22 cellular contexts compared by ENCODE assay signal in genomic region chr15:90705212-90705611, GRCh38.
"Had no signal": no experiment of that assay in that cellular context is flagged by ENCODE, and none has a peak within 500 bp of the region (broad histone marks: within the 10 kb centered on the region; RNA-seq: fewer than 3 reads in every experiment).

No MANE protein-coding gene starts in this region.

- H3K27ac ChIP-seq: dorsolateral prefrontal cortex, lower lobe of right lung, prostate gland, right atrium auricular region, suprapubic skin, transverse colon, upper lobe of right lung, vagina had no signal

- H3K36me3 ChIP-seq: lower lobe of right lung, prostate gland, right atrium auricular region, suprapubic skin, transverse colon, upper lobe of right lung, vagina had no signal

- H3K4me1 ChIP-seq: lower lobe of right lung, prostate gland, suprapubic skin, transverse colon, vagina had no signal

- H3K9me3 ChIP-seq: lower lobe of right lung, mucosa of descending colon, prostate gland, suprapubic skin, transverse colon, upper lobe of right lung, vagina had no signal

- DNase-seq: dorsolateral prefrontal cortex; effector CD4-positive, alpha-beta T cell; head of caudate nucleus; left ventricle myocardium superior; lower lobe of right lung; mesenchymal stem cell; mucosa of descending colon; naive B cell; nucleus accumbens; stimulated activated CD4-positive, alpha-beta T cell treated with anti-CD3 and anti-CD28 coated beads, Interleukin-12 subunit alpha, Interleukin-12 subunit beta, amount 100 ng/mL, for 4 hours; stimulated activated CD4-positive, alpha-beta T cell treated with anti-CD3 and anti-CD28 coated beads, Interleukin-1b, Interleukin-23, amount 100 ng/mL, for 48 hours; stimulated activated CD4-positive, alpha-beta T cell treated with anti-CD3 and anti-CD28 coated beads, Interleukin-4, amount 100 ng/mL, for 1 hour; stimulated activated CD8-positive, alpha-beta memory T cell treated with anti-CD3 and anti-CD28 coated beads, Interleukin-4, amount 100 ng/mL, for 48 hours; stimulated activated naive CD4-positive, alpha-beta T cell; stimulated activated naive CD8-positive, alpha-beta T cell treated with anti-CD3 and anti-CD28 coated beads, Interleukin-15, amount 100 ng/mL, for 72 hours; transverse colon; upper lobe of right lung had no signal

- H3K4me3 ChIP-seq: dorsolateral prefrontal cortex, lower lobe of right lung, mucosa of descending colon, prostate gland, right atrium auricular region, smooth muscle cell, suprapubic skin, transverse colon, upper lobe of right lung, vagina had no signal
